ENCODE assay signal across 8 cellular contexts in the genomic region with DNA sequence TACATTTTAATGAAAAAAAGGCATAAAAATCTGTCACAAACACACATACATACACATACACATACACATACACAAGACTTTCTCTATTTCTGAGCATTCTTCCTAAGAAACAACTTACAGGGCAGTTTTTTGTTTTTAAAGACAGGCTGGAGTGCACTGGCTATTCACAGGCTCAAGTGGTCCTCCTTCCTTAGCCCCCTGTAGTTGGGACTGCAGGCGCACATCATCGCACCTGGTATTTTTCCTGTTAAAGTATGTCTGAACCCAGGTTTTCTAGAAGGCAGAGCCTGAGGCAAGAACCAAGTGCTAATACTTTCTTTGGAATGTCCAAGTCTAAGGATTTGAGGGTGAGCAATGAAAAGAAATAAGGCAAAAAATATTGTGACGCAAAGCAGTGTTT.
"Had no signal": no experiment of that assay in that cellular context is flagged by ENCODE, and none has a peak within 500 bp of the region (broad histone marks: within the 10 kb centered on the region; RNA-seq: fewer than 3 reads in every experiment).

No MANE protein-coding gene starts in this region.

- H3K27ac Mint-ChIP-seq: HFFc6 had no signal

- ATAC-seq: HCT116, HepG2 had no signal

- H3K4me3 Mint-ChIP-seq: HFFc6, IgD-negative memory B cell had no signal

- H3K27ac ChIP-seq: GM23248, HL-60 had no signal

- H3K4me1 ChIP-seq: HAP-1 had no signal

- H3K9me3 ChIP-seq: HAP-1 had no signal

- H3K36me3 Mint-ChIP-seq: IgD-negative memory B cell had no signal

- DNase-seq: GM23248, H7, HFFc6 had no signal

- H3K4me3 ChIP-seq: GM23248, HAP-1 had no signal

- H3K36me3 ChIP-seq: HAP-1 had no signal
